ENCODE assay signal across 10 cellular contexts in genomic region chr1:74286414-74286813, GRCh38. TPM values are rescaled to one million over a fixed set of nuclear protein-coding genes. Genes with fewer than 3 reads are reported as not detected.
"Had no signal": no experiment of that assay in that cellular context is flagged by ENCODE, and none has a peak within 500 bp of the region (broad histone marks: within the 10 kb centered on the region; RNA-seq: fewer than 3 reads in every experiment).

No MANE protein-coding gene starts in this region.

- H3K4me2 ChIP-seq: GM23338 had no signal

- H2AFZ ChIP-seq: GM23338 had no signal

- H3K4me3 ChIP-seq: GM23338, HAP-1, K562 had no signal

- ATAC-seq: GM23338, HCT116, HepG2, K562 had no signal

- H3K4me1 ChIP-seq: HAP-1 had no signal

- H3K36me3 ChIP-seq: HAP-1 had no signal

- H3K9me3 ChIP-seq: HAP-1 had no signal

- DNase-seq: H7, HFFc6, KG1 had no signal

- H3K9me3 Mint-ChIP-seq: GM23338 had no signal

- H3K27ac Mint-ChIP-seq: GM23338, HFFc6 had no signal

- H3K27ac ChIP-seq: HL-60 had no signal

- H3K4me3 Mint-ChIP-seq: GM23338, HFFc6 had no signal

RNA-seq across cellular contexts. Expression of gene TNNI3K, which starts 51.2 kb away (rescaled TPM):
- total RNA-seq: GM23338, H4, H7, HepG2, HFFc6, K562 had no signal
- polyA plus RNA-seq: GM23338 had no signal
